ENCODE assay signal across 1 cellular context in genomic region chr9:34178698-34179527, GRCh38.
TF ChIP-seq lines count a peak whose summit lies in the region.

Gene UBAP1 (plus strand): TSS chr9:34179043. CDS start chr9:34220915, 41,872 bp downstream.

TF ChIP-seq in HepG2, 621 proteins besides CTCF, POLR2A, EP300 and RAD21 (continued from another document and continues in another):
- no peak for TF ChIP-seq ZNF816 (CRISPR knock-in tag; IDR thresholded peaks at IDR 0.05; ENCODE audit: borderline replicate concordance)
- TF ChIP-seq, protein P1, sequence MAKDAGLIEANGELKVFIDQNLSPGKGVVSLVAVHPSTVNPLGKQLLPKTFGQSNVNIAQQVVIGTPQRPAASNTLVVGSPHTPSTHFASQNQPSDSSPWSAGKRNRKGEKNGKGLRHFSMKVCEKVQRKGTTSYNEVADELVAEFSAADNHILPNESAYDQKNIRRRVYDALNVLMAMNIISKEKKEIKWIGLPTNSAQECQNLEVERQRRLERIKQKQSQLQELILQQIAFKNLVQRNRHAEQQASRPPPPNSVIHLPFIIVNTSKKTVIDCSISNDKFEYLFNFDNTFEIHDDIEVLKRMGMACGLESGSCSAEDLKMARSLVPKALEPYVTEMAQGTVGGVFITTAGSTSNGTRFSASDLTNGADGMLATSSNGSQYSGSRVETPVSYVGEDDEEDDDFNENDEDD (CRISPR knock-in tag; IDR thresholded peaks at IDR 0.05; ENCODE audit: borderline replicate concordance): 0 out of 2 replicates have a peak, but pooled peaks have one; percentile 11
- TF ChIP-seq ARID2 (CRISPR knock-in tag; IDR thresholded peaks at IDR 0.05; ENCODE audit: borderline replicate concordance): no peak
- no peak for TF ChIP-seq ZSCAN22 (CRISPR knock-in tag; IDR thresholded peaks at IDR 0.05)
- TF ChIP-seq, protein P2, sequence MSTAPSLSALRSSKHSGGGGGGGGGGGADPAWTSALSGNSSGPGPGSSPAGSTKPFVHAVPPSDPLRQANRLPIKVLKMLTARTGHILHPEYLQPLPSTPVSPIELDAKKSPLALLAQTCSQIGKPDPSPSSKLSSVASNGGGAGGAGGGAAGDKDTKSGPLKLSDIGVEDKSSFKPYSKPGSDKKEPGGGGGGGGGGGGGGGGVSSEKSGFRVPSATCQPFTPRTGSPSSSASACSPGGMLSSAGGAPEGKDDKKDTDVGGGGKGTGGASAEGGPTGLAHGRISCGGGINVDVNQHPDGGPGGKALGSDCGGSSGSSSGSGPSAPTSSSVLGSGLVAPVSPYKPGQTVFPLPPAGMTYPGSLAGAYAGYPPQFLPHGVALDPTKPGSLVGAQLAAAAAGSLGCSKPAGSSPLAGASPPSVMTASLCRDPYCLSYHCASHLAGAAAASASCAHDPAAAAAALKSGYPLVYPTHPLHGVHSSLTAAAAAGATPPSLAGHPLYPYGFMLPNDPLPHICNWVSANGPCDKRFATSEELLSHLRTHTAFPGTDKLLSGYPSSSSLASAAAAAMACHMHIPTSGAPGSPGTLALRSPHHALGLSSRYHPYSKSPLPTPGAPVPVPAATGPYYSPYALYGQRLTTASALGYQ (CRISPR knock-in tag; IDR thresholded peaks at IDR 0.05): no peak
- no peak for TF ChIP-seq ZNF672 (CRISPR knock-in tag; IDR thresholded peaks at IDR 0.05)
- peak; percentile 52; the same call in 1 of the 2 replicates for TF ChIP-seq DR1 (CRISPR knock-in tag; IDR thresholded peaks at IDR 0.05)
- TF ChIP-seq, protein P3, sequence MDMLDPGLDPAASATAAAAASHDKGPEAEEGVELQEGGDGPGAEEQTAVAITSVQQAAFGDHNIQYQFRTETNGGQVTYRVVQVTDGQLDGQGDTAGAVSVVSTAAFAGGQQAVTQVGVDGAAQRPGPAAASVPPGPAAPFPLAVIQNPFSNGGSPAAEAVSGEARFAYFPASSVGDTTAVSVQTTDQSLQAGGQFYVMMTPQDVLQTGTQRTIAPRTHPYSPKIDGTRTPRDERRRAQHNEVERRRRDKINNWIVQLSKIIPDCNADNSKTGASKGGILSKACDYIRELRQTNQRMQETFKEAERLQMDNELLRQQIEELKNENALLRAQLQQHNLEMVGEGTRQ (IDR thresholded peaks at IDR 0.05; ENCODE audit: low read depth, low read length): no peak
- TF ChIP-seq, protein P3 (CRISPR knock-in tag; IDR thresholded peaks at IDR 0.05; ENCODE audit: borderline replicate concordance): no peak; the same call in 1 of the 2 replicates
- TF ChIP-seq ZNF546 (CRISPR knock-in tag; conservative IDR thresholded peaks at IDR 0.05): peak; percentile 77; the same call in 1 of the 2 replicates
- TF ChIP-seq SP140L (CRISPR knock-in tag; IDR thresholded peaks at IDR 0.05; ENCODE audit: borderline replicate concordance): no peak
- no peak for TF ChIP-seq MTF2 (CRISPR knock-in tag; IDR thresholded peaks at IDR 0.05; ENCODE audit: borderline replicate concordance)
- TF ChIP-seq MEIS1 (CRISPR knock-in tag; IDR thresholded peaks at IDR 0.05; ENCODE audit: borderline replicate concordance): 0 out of 2 replicates have a peak, but pooled peaks have one; percentile 67
- TF ChIP-seq LBX2 (CRISPR knock-in tag; IDR thresholded peaks at IDR 0.05; ENCODE audit: borderline replicate concordance): peak; percentile 77; the same call in 1 of the 2 replicates
- TF ChIP-seq ZNF251 (CRISPR knock-in tag; IDR thresholded peaks at IDR 0.05): peak; percentile 67; the same call in 1 of the 2 replicates
- TF ChIP-seq, protein P4, sequence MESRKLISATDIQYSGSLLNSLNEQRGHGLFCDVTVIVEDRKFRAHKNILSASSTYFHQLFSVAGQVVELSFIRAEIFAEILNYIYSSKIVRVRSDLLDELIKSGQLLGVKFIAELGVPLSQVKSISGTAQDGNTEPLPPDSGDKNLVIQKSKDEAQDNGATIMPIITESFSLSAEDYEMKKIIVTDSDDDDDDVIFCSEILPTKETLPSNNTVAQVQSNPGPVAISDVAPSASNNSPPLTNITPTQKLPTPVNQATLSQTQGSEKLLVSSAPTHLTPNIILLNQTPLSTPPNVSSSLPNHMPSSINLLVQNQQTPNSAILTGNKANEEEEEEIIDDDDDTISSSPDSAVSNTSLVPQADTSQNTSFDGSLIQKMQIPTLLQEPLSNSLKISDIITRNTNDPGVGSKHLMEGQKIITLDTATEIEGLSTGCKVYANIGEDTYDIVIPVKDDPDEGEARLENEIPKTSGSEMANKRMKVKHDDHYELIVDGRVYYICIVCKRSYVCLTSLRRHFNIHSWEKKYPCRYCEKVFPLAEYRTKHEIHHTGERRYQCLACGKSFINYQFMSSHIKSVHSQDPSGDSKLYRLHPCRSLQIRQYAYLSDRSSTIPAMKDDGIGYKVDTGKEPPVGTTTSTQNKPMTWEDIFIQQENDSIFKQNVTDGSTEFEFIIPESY (CRISPR knock-in tag; IDR thresholded peaks at IDR 0.05): no peak
- TF ChIP-seq CREB1 (IDR thresholded peaks at IDR 0.05): peak; percentile 99
- peak; percentile 95 for TF ChIP-seq CREB1 (CRISPR knock-in tag; IDR thresholded peaks at IDR 0.05)
- no peak for TF ChIP-seq TRIM24 (CRISPR knock-in tag; IDR thresholded peaks at IDR 0.05)
- TF ChIP-seq PAF1 (CRISPR knock-in tag; IDR thresholded peaks at IDR 0.05): no peak
- peak; percentile 86 for TF ChIP-seq ZHX2 (IDR thresholded peaks at IDR 0.05; ENCODE audit: low read depth)
- TF ChIP-seq ZHX2 (CRISPR knock-in tag; IDR thresholded peaks at IDR 0.05; ENCODE audit: borderline replicate concordance): no peak
- peak; percentile 99 for TF ChIP-seq ATF2 (CRISPR knock-in tag; IDR thresholded peaks at IDR 0.05)
- TF ChIP-seq, protein P5, sequence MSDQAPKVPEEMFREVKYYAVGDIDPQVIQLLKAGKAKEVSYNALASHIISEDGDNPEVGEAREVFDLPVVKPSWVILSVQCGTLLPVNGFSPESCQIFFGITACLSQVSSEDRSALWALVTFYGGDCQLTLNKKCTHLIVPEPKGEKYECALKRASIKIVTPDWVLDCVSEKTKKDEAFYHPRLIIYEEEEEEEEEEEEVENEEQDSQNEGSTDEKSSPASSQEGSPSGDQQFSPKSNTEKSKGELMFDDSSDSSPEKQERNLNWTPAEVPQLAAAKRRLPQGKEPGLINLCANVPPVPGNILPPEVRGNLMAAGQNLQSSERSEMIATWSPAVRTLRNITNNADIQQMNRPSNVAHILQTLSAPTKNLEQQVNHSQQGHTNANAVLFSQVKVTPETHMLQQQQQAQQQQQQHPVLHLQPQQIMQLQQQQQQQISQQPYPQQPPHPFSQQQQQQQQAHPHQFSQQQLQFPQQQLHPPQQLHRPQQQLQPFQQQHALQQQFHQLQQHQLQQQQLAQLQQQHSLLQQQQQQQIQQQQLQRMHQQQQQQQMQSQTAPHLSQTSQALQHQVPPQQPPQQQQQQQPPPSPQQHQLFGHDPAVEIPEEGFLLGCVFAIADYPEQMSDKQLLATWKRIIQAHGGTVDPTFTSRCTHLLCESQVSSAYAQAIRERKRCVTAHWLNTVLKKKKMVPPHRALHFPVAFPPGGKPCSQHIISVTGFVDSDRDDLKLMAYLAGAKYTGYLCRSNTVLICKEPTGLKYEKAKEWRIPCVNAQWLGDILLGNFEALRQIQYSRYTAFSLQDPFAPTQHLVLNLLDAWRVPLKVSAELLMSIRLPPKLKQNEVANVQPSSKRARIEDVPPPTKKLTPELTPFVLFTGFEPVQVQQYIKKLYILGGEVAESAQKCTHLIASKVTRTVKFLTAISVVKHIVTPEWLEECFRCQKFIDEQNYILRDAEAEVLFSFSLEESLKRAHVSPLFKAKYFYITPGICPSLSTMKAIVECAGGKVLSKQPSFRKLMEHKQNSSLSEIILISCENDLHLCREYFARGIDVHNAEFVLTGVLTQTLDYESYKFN (CRISPR knock-in tag; conservative IDR thresholded peaks at IDR 0.05): peak; percentile 49; the same call in 1 of the 2 replicates
- TF ChIP-seq ZIK1 (CRISPR knock-in tag; IDR thresholded peaks at IDR 0.05; ENCODE audit: borderline replicate concordance, low read depth): peak; percentile 83
- TF ChIP-seq ZFYVE20 (CRISPR knock-in tag; IDR thresholded peaks at IDR 0.05; ENCODE audit: borderline replicate concordance, low read depth): no peak
- TF ChIP-seq GTF3A (CRISPR knock-in tag; conservative IDR thresholded peaks at IDR 0.05): 0 out of 2 replicates have a peak, but pooled peaks have one; percentile 60
- TF ChIP-seq FOXP4 (CRISPR knock-in tag; IDR thresholded peaks at IDR 0.05): peak; percentile 17; the same call in 1 of the 2 replicates
- TF ChIP-seq, protein P6, sequence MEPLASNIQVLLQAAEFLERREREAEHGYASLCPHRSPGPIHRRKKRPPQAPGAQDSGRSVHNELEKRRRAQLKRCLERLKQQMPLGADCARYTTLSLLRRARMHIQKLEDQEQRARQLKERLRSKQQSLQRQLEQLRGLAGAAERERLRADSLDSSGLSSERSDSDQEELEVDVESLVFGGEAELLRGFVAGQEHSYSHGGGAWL (CRISPR knock-in tag; IDR thresholded peaks at IDR 0.05): no peak
- TF ChIP-seq CSRNP2 (CRISPR knock-in tag; conservative IDR thresholded peaks at IDR 0.05; ENCODE audit: low read depth): no peak
